Comparison of ENCODE assay signal across 25 cellular contexts in genomic region chr1:45972621-45973020, GRCh38.
A peak's percentile ranks its signal among the peaks of the same experiment; 100 is the strongest.
DNase-seq lines count a peak whose midpoint lies in the region; ATAC-seq and TF ChIP-seq lines count a peak whose summit lies in the region.
"Had no signal": no experiment of that assay in that cellular context is flagged by ENCODE, and none has a peak within 500 bp of the region (broad histone marks: within the 10 kb centered on the region; RNA-seq: fewer than 3 reads in every experiment).

No MANE protein-coding gene starts in this region.

- WGBS in transverse colon (ENCODE audit: low coverage in 1 of 2), 2 donors: 73 to 80% methylated on average over 2 of the region's 2 CpGs

- no peaks in the 10 kb centered on the region for H3K27me3 ChIP-seq in duodenal mucosa (ENCODE audit: control insufficient read depth in 1 of 2, insufficient read depth in 2 of 2, low read length in 2 of 2)
- H3K27me3 ChIP-seq in mucosa of rectum (ENCODE audit: control insufficient read depth in 2 of 2, insufficient read depth in 2 of 2, low read length in 2 of 2): no peaks in the 10 kb centered on the region
- no peaks in the 10 kb centered on the region for H3K27me3 ChIP-seq in transverse colon
- H3K27me3 ChIP-seq: BLaER1, MG63 had no signal

- ATAC-seq in GM19351 (IDR thresholded peaks at IDR 0.05; ENCODE audit: unreplicated experiment): no peak
- ATAC-seq: GM12878, GM23338, K562 had no signal

- H3K27ac ChIP-seq in duodenal mucosa (ENCODE audit: low read depth, low read length): peak overlapping the region; percentile 52
- peak overlapping the region; percentile 82 to 95 for H3K27ac ChIP-seq in mucosa of rectum (ENCODE audit: low read depth in 2 of 2, low read length in 2 of 2)
- H3K27ac ChIP-seq in transverse colon: peak overlapping the region; percentile 82 to 89 (median 83)
- H3K27ac ChIP-seq: BLaER1, PC-9, RWPE1 had no signal

- H3K36me3 Mint-ChIP-seq in activated naive CD4-positive, alpha-beta T cell treated with anti-CD3 and anti-CD28 coated beads for 36 hours (ENCODE audit: low read depth): peaks cover 3% of the 10 kb centered on the region

- TF ChIP-seq POLR2A in transverse colon (IDR thresholded peaks at IDR 0.05): no peak

- H3K4me1 ChIP-seq in duodenal mucosa (ENCODE audit: control insufficient read depth in 1 of 2, insufficient read depth in 2 of 2, low read length in 2 of 2) (peaks cover 43 to 57% of the 10 kb centered on the region in 2 donors), mucosa of rectum (ENCODE audit: control insufficient read depth in 2 of 2, insufficient read depth in 2 of 2, low read length in 2 of 2) (peaks cover 26 to 59% of the 10 kb centered on the region in 2 donors), transverse colon (peaks cover 12 to 84% (median 43%) of the 10 kb centered on the region in 4 donors)
- H3K4me1 ChIP-seq: BLaER1 had no signal

- in situ Hi-C loops in transverse colon (cut with MboI; ENCODE audit: low pct_ligation_motif_present in 1 of 4, low pct_unique_long_range_greater_than_20kb in 1 of 4, low sequenced_read_pairs in 3 of 4): no loop called here

- H3K27me3 Mint-ChIP-seq in activated naive CD4-positive, alpha-beta T cell treated with anti-CD3 and anti-CD28 coated beads for 36 hours (ENCODE audit: low read depth): no peaks in the 10 kb centered on the region
- H3K27me3 Mint-ChIP-seq: CD4-positive, alpha-beta memory T cell had no signal

- no peak overlapping the region for H3K4me3 Mint-ChIP-seq in activated naive CD4-positive, alpha-beta T cell treated with anti-CD3 and anti-CD28 coated beads for 36 hours
- H3K4me3 Mint-ChIP-seq: CD4-positive, alpha-beta memory T cell; GM23338; H9 had no signal

- H3K9me3 ChIP-seq in duodenal mucosa (ENCODE audit: control insufficient read depth in 1 of 2, low read length in 2 of 2) (no peaks in the 10 kb centered on the region), mucosa of rectum (ENCODE audit: control insufficient read depth in 2 of 2, low read length in 2 of 2) (no peaks in the 10 kb centered on the region), transverse colon (no peaks in the 10 kb centered on the region)
- H3K9me3 ChIP-seq: Caco-2, MG63 had no signal

- H3K27ac Mint-ChIP-seq in activated naive CD4-positive, alpha-beta T cell treated with anti-CD3 and anti-CD28 coated beads for 36 hours: no peak overlapping the region
- H3K27ac Mint-ChIP-seq: CD4-positive, alpha-beta memory T cell; GM23338; H9 had no signal

- no peak for TF ChIP-seq CTCF in transverse colon (IDR thresholded peaks at IDR 0.05)

- CTCF ChIA-PET in activated naive CD4-positive, alpha-beta T cell treated with anti-CD3 and anti-CD28 coated beads for 36 hours (lab: Charles Lee): no interaction called here

- intact Hi-C loops in transverse colon (cut with DNase I; ENCODE audit: low total_unique reads): no loop called here
- intact Hi-C loops in activated naive CD4-positive, alpha-beta T cell treated with anti-CD3 and anti-CD28 coated beads for 36 hours (cut with micrococcal nuclease): no loop called here

- H3K4me3 ChIP-seq in duodenal mucosa (ENCODE audit: low read depth in 1 of 2, low read length in 2 of 2): peak overlapping the region; percentile 28 to 47
- peak overlapping the region in 1 of 2 donors; percentile 48 for H3K4me3 ChIP-seq in mucosa of rectum (ENCODE audit: low read length in 2 of 2)
- no peak overlapping the region for H3K4me3 ChIP-seq in transverse colon
- H3K4me3 ChIP-seq: BLaER1, GM12878, GM23338, K562, MG63, PC-9 had no signal

- H3K9ac ChIP-seq in duodenal mucosa (ENCODE audit: low read depth in 1 of 2, low read length in 2 of 2) (peak overlapping the region in 1 of 2 donors; percentile 6), mucosa of rectum (ENCODE audit: low read depth in 1 of 2, low read length in 2 of 2) (peak overlapping the region in 1 of 2 donors; percentile 42)
- H3K9ac ChIP-seq: BLaER1 had no signal

- no peak for TF ChIP-seq EP300 in transverse colon (IDR thresholded peaks at IDR 0.05; ENCODE audit: low read depth)

- H3K36me3 ChIP-seq in duodenal mucosa (ENCODE audit: control insufficient read depth in 1 of 2, insufficient read depth in 2 of 2, low read length in 2 of 2): no peaks in the 10 kb centered on the region
- peaks cover 0 to 6% of the 10 kb centered on the region in 2 donors for H3K36me3 ChIP-seq in mucosa of rectum (ENCODE audit: control insufficient read depth in 2 of 2, insufficient read depth in 2 of 2, low read length in 2 of 2)
- H3K36me3 ChIP-seq in transverse colon: no peaks in the 10 kb centered on the region
- H3K36me3 ChIP-seq: MG63 had no signal

- H3K9me3 Mint-ChIP-seq in activated naive CD4-positive, alpha-beta T cell treated with anti-CD3 and anti-CD28 coated beads for 36 hours: no peaks in the 10 kb centered on the region
- H3K9me3 Mint-ChIP-seq: CD4-positive, alpha-beta memory T cell; H9 had no signal

- H3K4me1 Mint-ChIP-seq in activated naive CD4-positive, alpha-beta T cell treated with anti-CD3 and anti-CD28 coated beads for 36 hours (ENCODE audit: low read depth): no peaks in the 10 kb centered on the region
- H3K4me1 Mint-ChIP-seq: CD4-positive, alpha-beta memory T cell had no signal

- DNase-seq in HT-29 (ENCODE audit: low spot score): peak; percentile 31
- no peak for DNase-seq in transverse colon
- no peak for DNase-seq in glomerular visceral epithelial cell (ENCODE audit: extremely low spot score)
- DNase-seq in activated naive CD4-positive, alpha-beta T cell treated with anti-CD3 and anti-CD28 coated beads for 36 hours: no peak
- DNase-seq: Caco-2; CD4-positive, alpha-beta memory T cell; EL; GDM1; H9; MG63; NCI-H1105 treated with DMSO at 0.1 percent for 48 hours; NCI-H1694; NCI-H2081; NCI-H2227 treated with DMSO at 0.1 percent for 48 hours; NCI-H526 treated with DMSO at 0.1 percent for 48 hours; PC-9; SHP77 treated with DMSO at 0.1 percent for 48 hours had no signal

Comparison
In these comparisons a context has a peak if more than half of its experiments do, and no peak if none do; other contexts are left out.
1. H3K4me3 ChIP-seq: peak in duodenal mucosa (2 of 2); none in transverse colon (0 of 4).
2. Peak in every context shown above with its lines, with median percentiles within 50 percentile points of each other: H3K27ac ChIP-seq.